Comparison of ENCODE assay signal across 1 cellular context in the genomic region with DNA sequence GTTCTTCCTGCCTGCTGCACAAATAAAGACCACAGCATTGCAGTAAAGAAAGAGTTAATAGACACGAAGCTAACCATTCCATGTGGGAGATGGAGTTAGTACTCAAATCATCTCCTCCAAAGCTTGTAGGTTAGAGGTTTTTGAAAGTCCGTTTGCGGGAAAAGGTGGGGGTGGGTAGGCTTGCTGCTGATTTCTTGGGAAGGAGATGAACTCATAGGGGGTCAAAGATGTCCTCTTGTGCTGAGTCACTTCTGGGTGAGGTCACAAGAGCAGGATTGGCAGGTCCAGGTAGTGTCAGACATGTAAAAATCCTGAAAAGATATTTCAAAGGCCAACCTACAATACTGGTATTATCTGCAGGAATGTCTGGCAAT.
TF ChIP-seq lines count a peak whose summit lies in the region.

No MANE protein-coding gene starts in this region.

TF ChIP-seq in WTC11, 78 proteins besides CTCF, POLR2A, EP300 and RAD21 (continued from another document):
- TF ChIP-seq, protein P1, sequence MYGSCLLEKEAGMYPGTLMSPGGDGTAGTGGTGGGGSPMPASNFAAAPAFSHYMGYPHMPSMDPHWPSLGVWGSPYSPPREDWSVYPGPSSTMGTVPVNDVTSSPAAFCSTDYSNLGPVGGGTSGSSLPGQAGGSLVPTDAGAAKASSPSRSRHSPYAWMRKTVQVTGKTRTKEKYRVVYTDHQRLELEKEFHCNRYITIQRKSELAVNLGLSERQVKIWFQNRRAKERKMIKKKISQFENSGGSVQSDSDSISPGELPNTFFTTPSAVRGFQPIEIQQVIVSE (CRISPR knock-in tag; IDR thresholded peaks at IDR 0.05; ENCODE audit: borderline replicate concordance) = no peak
- TF ChIP-seq IRF2 (CRISPR knock-in tag; IDR thresholded peaks at IDR 0.05; ENCODE audit: borderline replicate concordance, low read depth) (no peak), CREM (CRISPR knock-in tag; IDR thresholded peaks at IDR 0.05) (no peak), RELA (CRISPR knock-in tag; IDR thresholded peaks at IDR 0.05; ENCODE audit: borderline replicate concordance) (no peak)
